ENCODE assay signal across 32 cellular contexts in the genomic region with DNA sequence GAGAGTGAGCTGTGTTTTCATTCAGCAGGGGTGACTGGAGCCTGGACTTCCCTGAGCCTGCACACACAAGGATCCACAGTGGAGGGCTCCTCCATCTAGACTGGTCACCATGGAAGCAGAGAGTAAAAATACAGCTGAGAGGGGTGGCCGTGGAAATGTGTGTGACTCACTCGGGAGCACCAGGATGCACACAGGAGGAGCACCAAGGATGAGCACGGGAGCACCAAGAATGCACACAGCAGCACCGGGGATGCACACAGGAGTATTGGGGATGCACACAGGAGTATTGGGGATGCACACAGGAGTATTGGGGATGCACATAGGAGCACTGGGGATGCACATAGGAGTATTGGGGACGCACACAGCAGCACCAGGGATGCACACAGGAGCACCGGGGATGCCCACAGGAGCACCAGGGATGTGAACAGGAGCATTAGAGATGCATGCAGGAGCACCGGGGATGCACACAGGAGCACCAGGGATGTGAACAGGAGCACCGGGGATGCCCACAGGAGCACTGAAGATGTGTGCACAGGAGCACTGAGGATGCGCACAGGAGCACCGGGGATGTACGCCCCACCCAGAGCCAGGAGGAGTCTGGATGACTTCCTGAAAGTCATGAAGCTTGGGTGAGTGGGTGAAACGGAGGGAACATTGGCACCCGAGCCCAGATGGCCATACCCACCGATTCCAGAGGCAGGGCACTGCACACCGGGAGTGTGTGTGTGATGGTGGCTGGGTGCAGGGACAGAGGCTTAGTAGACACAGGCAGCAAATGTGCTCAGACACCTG.
"Had no signal": no experiment of that assay in that cellular context is flagged by ENCODE, and none has a peak within 500 bp of the region (broad histone marks: within the 10 kb centered on the region; RNA-seq: fewer than 3 reads in every experiment).

No MANE protein-coding gene starts in this region.

- H3K27me3 ChIP-seq: adrenal gland, ascending aorta, body of pancreas, brain microvascular endothelial cell, cardiac muscle cell had no signal

- H3K4me1 ChIP-seq: adrenal gland, ascending aorta, body of pancreas, breast epithelium had no signal

- H3K4me3 ChIP-seq: adrenal gland, ascending aorta, body of pancreas, breast epithelium, cardiac muscle cell had no signal

- H3K36me3 ChIP-seq: adrenal gland, ascending aorta, brain microvascular endothelial cell, breast epithelium, cardiac muscle cell had no signal

- H3K9me3 ChIP-seq: adrenal gland, ascending aorta, body of pancreas, breast epithelium had no signal

- DNase-seq: activated effector memory CD4-positive, alpha-beta T cell treated with anti-CD3 and anti-CD28 coated beads, Interleukin-2, amount 50 U/mL, for 16 hours; activated effector memory CD4-positive, alpha-beta T cell treated with Interleukin-2 at 50 U/mL for 16 hours; activated gamma-delta T cell; activated gamma-delta T cell treated with Interleukin-2 at 50 U/mL for 16 hours; activated naive CD4-positive, alpha-beta T cell; activated naive CD4-positive, alpha-beta T cell treated with anti-CD3 and anti-CD28 coated beads for 36 hours; activated naive CD4-positive, alpha-beta T cell treated with anti-CD3 and anti-CD28 coated beads, Interleukin-2, amount 10 ng/mL, durations not matched to agents 7 days and 5 days; activated naive CD4-positive, alpha-beta T cell treated with anti-CD3 and anti-CD28 coated beads, Interleukin-2, amount 50 U/mL, for 16 hours; activated naive CD4-positive, alpha-beta T cell treated with Interleukin-2 at 50 U/mL for 16 hours; activated naive CD8-positive, alpha-beta T cell treated with anti-CD3 and anti-CD28 coated beads for 36 hours; activated naive CD8-positive, alpha-beta T cell treated with anti-CD3 and anti-CD28 coated beads, Interleukin-2, amount 10 ng/mL, durations not matched to agents 7 days and 5 days; activated naive CD8-positive, alpha-beta T cell treated with anti-CD3 and anti-CD28 coated beads, Interleukin-2, amount 50 U/mL, for 24 hours; activated T-cell treated with anti-CD3 and anti-CD28 coated beads, Interleukin-2, amount 50 U/mL, for 1 hour; activated T-cell treated with anti-CD3 and anti-CD28 coated beads, Interleukin-2, amount 50 U/mL, for 24 hours; activated T-cell treated with anti-CD3 and anti-CD28 coated beads, Interleukin-2, amount 50 U/mL, for 4 hours; activated T-cell treated with anti-CD3 and anti-CD28 coated beads, Interleukin-2, amount 50 U/mL, for 48 hours; activated T-cell treated with anti-CD3 and anti-CD28 coated beads, Interleukin-2, amount 50 U/mL, for 72 hours; adrenal gland; amniotic stem cell; aorta; body of pancreas; brain microvascular endothelial cell; caudate nucleus; central memory CD4-positive, alpha-beta T cell; cerebellar nuclear complex had no signal

- ATAC-seq: activated naive CD4-positive, alpha-beta T cell treated with anti-CD3 and anti-CD28 coated beads, Interleukin-2, amount 50 U/mL, for 72 hours; activated naive CD8-positive, alpha-beta T cell treated with anti-CD3 and anti-CD28 coated beads, Interleukin-2, amount 50 U/mL, for 24 hours; activated T-cell treated with anti-CD3 and anti-CD28 coated beads, Interleukin-2, amount 50 U/mL, for 4 hours; activated T-cell treated with anti-CD3 and anti-CD28 coated beads, Interleukin-2, amount 50 U/mL, for 72 hours; activated T-helper 17 cell treated with anti-CD3 and anti-CD28 coated beads, Interleukin-2, amount 50 U/mL, for 72 hours; body of pancreas had no signal

- H3K27ac ChIP-seq: adrenal gland, ascending aorta, body of pancreas, brain microvascular endothelial cell, breast epithelium, cardiac muscle cell had no signal

- FAIRE-seq: astrocyte, bronchial epithelial cell had no signal
